In the genomic region with DNA sequence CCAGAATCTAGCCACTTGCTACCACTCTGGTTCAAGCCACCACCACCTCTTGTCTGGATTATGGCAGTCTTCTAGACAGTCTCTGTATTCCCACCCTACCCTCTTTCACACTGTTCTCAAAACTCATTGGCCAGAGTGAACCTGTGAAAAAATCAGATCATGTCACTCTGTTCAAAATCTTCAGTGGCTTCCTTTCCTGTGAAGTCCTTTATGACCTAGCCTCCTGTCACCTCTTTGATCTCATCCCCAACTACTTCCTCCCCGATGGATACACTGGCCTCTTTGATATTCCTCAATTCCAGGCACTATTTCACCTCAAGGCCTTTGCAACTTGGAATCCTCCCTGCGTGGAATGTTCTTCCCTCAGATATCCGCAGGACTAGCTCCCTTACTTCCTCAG, we compare ENCODE assay signal across 21 cellular contexts. TPM values are rescaled to one million over a fixed set of nuclear protein-coding genes. Genes with fewer than 3 reads are reported as not detected.
DNase-seq lines count a peak whose midpoint lies in the region; ATAC-seq, FAIRE-seq and TF ChIP-seq lines count a peak whose summit lies in the region.
"Had no signal": no experiment of that assay in that cellular context is flagged by ENCODE, and none has a peak within 500 bp of the region (broad histone marks: within the 10 kb centered on the region; RNA-seq: fewer than 3 reads in every experiment).

No MANE protein-coding gene starts in this region.

- H3K36me3 ChIP-seq in HepG2 (replicated peaks in 1 of 2; ENCODE audit: control insufficient read depth in 1 of 2, insufficient read depth in 2 of 2, low read length in 2 of 2) (no peaks in the 10 kb centered on the region), right lobe of liver (no peaks in the 10 kb centered on the region)
- H3K36me3 ChIP-seq: HAP-1, suprapubic skin had no signal

- H3K27ac ChIP-seq in HepG2 (ENCODE audit: extremely low read length, insufficient read depth, low read length), result no peak overlapping the region
- H3K27ac ChIP-seq in right lobe of liver, result no peak overlapping the region
- H3K27ac ChIP-seq: suprapubic skin had no signal

- H3K27me3 ChIP-seq in HepG2 (ENCODE audit: control insufficient read depth in 1 of 2, insufficient read depth in 2 of 2, low read length in 2 of 2), result no peaks in the 10 kb centered on the region; a peak in 1 of 5 replicates
- H3K27me3 ChIP-seq in right lobe of liver, result no peaks in the 10 kb centered on the region

- CTCF ChIA-PET in HepG2 (lab: Yijun Ruan, JAX; ENCODE audit: low intra/inter-chr PET ratio, low total read pairs), result no interaction called here

- H3K79me2 ChIP-seq in HepG2 (ENCODE audit: insufficient read depth, low read length), result no peaks in the 10 kb centered on the region

- H3K4me3 Mint-ChIP-seq in brain (peak overlapping the region; percentile 32 to 90 (median 70)), nephron (peak overlapping the region; percentile 56 to 81 (median 69))

- no peak overlapping the region for H3K4me2 ChIP-seq in HepG2 (ENCODE audit: low read depth, low read length)

- in situ Hi-C loops in HepG2 (cut with HindIII; ENCODE audit: extremely low pct_ligation_motif_present, low pct_unique_long_range_greater_than_20kb), result no loop called here

- H3K9ac ChIP-seq in HepG2 (ENCODE audit: insufficient read depth, low read depth, low read length), result no peak overlapping the region

- no peak for TF ChIP-seq POLR2A in HepG2 (IDR thresholded peaks at IDR 0.05; ENCODE audit: insufficient read depth in 1 of 2, low read depth in 2 of 2, low read length in 2 of 2)
- TF ChIP-seq POLR2A in right lobe of liver (IDR thresholded peaks at IDR 0.05), result no peak

- no peak for TF ChIP-seq RAD21 in HepG2 (CRISPR knock-in tag; IDR thresholded peaks at IDR 0.05)

- peaks cover 33% of the 10 kb centered on the region for H3K4me1 ChIP-seq in HepG2 (ENCODE audit: insufficient read depth, low read length)
- no peaks in the 10 kb centered on the region for H3K4me1 ChIP-seq in right lobe of liver

- H3K27ac Mint-ChIP-seq in brain (peak overlapping the region in 2 of 5 experiments; percentile 52 to 65), nephron (no peak overlapping the region)

- no peak overlapping the region for H2AFZ ChIP-seq in HepG2 (ENCODE audit: low read length)

- POLR2A ChIA-PET in HepG2 (lab: Yijun Ruan, JAX), result interaction anchor here (1.9 kb wide), 1 partner anchor 21 kb away, joined by 4 read pairs; the partner anchor contains the start of gene ANLN

- H3K27me3 Mint-ChIP-seq in brain, result peaks cover 6% of the 10 kb centered on the region
- H3K27me3 Mint-ChIP-seq in nephron (ENCODE audit: low read depth), result peaks cover 25% of the 10 kb centered on the region

- no peaks in the 10 kb centered on the region for H3K9me3 ChIP-seq in HepG2 (ENCODE audit: low read length)
- no peaks in the 10 kb centered on the region for H3K9me3 ChIP-seq in right lobe of liver
- H3K9me3 ChIP-seq: HAP-1, suprapubic skin had no signal

- FAIRE-seq in HepG2 (lab: Jason Lieb, UNC), result no peak
- FAIRE-seq: colon, endometrium, TTC549 had no signal

- peaks cover 0 to 3% (median 3%) of the 10 kb centered on the region in 5 experiments for H3K9me3 Mint-ChIP-seq in brain
- no peaks in the 10 kb centered on the region for H3K9me3 Mint-ChIP-seq in nephron

- TF ChIP-seq CTCF in HepG2 (CRISPR knock-in tag; IDR thresholded peaks at IDR 0.05) (no peak), right lobe of liver (IDR thresholded peaks at IDR 0.05) (no peak), brain (conservative IDR thresholded peaks at IDR 0.05) (no peak), nephron (IDR thresholded peaks at IDR 0.05; ENCODE audit: unreplicated experiment in 3 of 3) (no peak), foreskin fibroblast (IDR thresholded peaks at IDR 0.05; ENCODE audit: low read depth, low read length) (no peak)

- WGBS in HepG2 (ENCODE audit: low lambda C conversion rate), result 52% methylated on average over 3 of the region's 3 CpGs
- 75% methylated on average over 3 of the region's 3 CpGs for WGBS in right lobe of liver (ENCODE audit: insufficient coverage, low coverage, low lambda C conversion rate, missing lambda C conversion rate)

- DNase-seq in HepG2 (ENCODE audit: low spot score), result no peak
- no peak for DNase-seq in right lobe of liver
- DNase-seq in foreskin fibroblast, result no peak
- no peak for DNase-seq in DMS53 (lab: John Stamatoyannopoulos, UW)
- DNase-seq: activated CD4-positive, alpha-beta T cell treated with anti-CD3 and anti-CD28 coated beads for 48 hours; activated gamma-delta T cell treated with Interleukin-2 at 50 U/mL for 16 hours; head of caudate nucleus; NCI-H187 treated with DMSO at 0.1 percent for 48 hours; NCI-H2227 treated with DMSO at 0.1 percent for 48 hours; OCI-M1; right cardiac atrium; Right ventricle myocardium superior; SW 1271 had no signal

- peaks cover 7% of the 10 kb centered on the region for H3K36me3 Mint-ChIP-seq in brain
- H3K36me3 Mint-ChIP-seq in nephron (ENCODE audit: low read depth), result no peaks in the 10 kb centered on the region

- H3K4me3 ChIP-seq in HepG2 (replicated peaks in 1 of 3; ENCODE audit: insufficient read depth in 1 of 3, low read depth in 2 of 3, low read length in 3 of 3) (no peak overlapping the region), right lobe of liver (no peak overlapping the region), foreskin fibroblast (ENCODE audit: low read depth in 1 of 2, low read length in 2 of 2) (no peak overlapping the region)
- H3K4me3 ChIP-seq: HAP-1, suprapubic skin had no signal

- H3K4me1 Mint-ChIP-seq in brain (peaks cover 35% of the 10 kb centered on the region), nephron (no peaks in the 10 kb centered on the region)

- intact Hi-C loops in HepG2 (cut with micrococcal nuclease; ENCODE audit: unreplicated experiment) (no loop called here), right lobe of liver (cut with DNase I) (no loop called here)

- BruUV-seq in HepG2 (replicated peaks; lab: Mats Ljungman, UMichigan), result no TSS peak

- H4K20me1 ChIP-seq in HepG2 (ENCODE audit: insufficient read depth, low read length), result no peaks in the 10 kb centered on the region

- no peak for TF ChIP-seq EP300 in HepG2 (IDR thresholded peaks at IDR 0.05; ENCODE audit: low read depth in 2 of 2, low read length in 2 of 2)
- no peak for TF ChIP-seq EP300 in HepG2 (CRISPR knock-in tag; IDR thresholded peaks at IDR 0.05; ENCODE audit: borderline replicate concordance)

- ATAC-seq in HepG2 (no peak), right lobe of liver (no peak), GM21390 (IDR thresholded peaks at IDR 0.05; ENCODE audit: unreplicated experiment) (no peak)
- ATAC-seq: right cardiac atrium had no signal

TF ChIP-seq in HepG2, 621 proteins besides CTCF, POLR2A, EP300 and RAD21:
- TF ChIP-seq TCF7 (IDR thresholded peaks at IDR 0.05; ENCODE audit: low read depth), result 0 out of 2 replicates have a peak, but pooled peaks have one; percentile 14
- TF ChIP-seq MTF2 (CRISPR knock-in tag; IDR thresholded peaks at IDR 0.05; ENCODE audit: borderline replicate concordance), result no peak

RNA-seq across cellular contexts. Expression of gene ANLN, which starts 21.2 kb away (rescaled TPM):
- total RNA-seq in HepG2 (2016; rRNA removed; fragmentation: Illumina TruSeq; extraction: Trizol), result 38.8 and 72.0 TPM in 2 replicates
- total RNA-seq in HepG2 (2016; cell fraction: cytosol; rRNA removed; fragmentation: Illumina TruSeq; extraction: Trizol; ENCODE audit: low read depth), result 5.1 and 7.8 TPM in 2 replicates
- 37.7 and 68.7 TPM in 2 replicates for total RNA-seq in HepG2 (2016; cell fraction: insoluble cytoplasmic fraction; rRNA removed; fragmentation: Illumina TruSeq; extraction: Trizol)
- total RNA-seq in HepG2 (2016; cell fraction: membrane; rRNA removed; fragmentation: Illumina TruSeq; extraction: Trizol), result 16.4 and 19.9 TPM in 2 replicates
- total RNA-seq in HepG2 (2016; cell fraction: nucleus; rRNA removed; fragmentation: Illumina TruSeq; extraction: Trizol), result 96.5 and 107 TPM in 2 replicates
- polyA plus RNA-seq in HepG2 (2011; rRNA removed), result 13.3 and 20.0 TPM in 2 replicates
- polyA plus RNA-seq in HepG2 (2011; cell fraction: cytosol; rRNA removed), result 6.3 and 6.5 TPM in 2 replicates
- 32.3 and 39.3 TPM in 2 replicates for polyA plus RNA-seq in HepG2 (2011; cell fraction: nucleus; rRNA removed)
- 10.2 and 22.0 TPM in 2 replicates for polyA plus RNA-seq in HepG2 (2012)
- polyA plus RNA-seq in HepG2 (2016; cell fraction: cytosol; fragmentation: Illumina TruSeq; extraction: Trizol; ENCODE audit: low read depth), result 1.8 and 2.1 TPM in 2 replicates
- polyA plus RNA-seq in HepG2 (2016; cell fraction: insoluble cytoplasmic fraction; fragmentation: Illumina TruSeq; extraction: Trizol; ENCODE audit: low read depth), result 23.5 and 27.8 TPM in 2 replicates
- polyA plus RNA-seq in HepG2 (2016; cell fraction: membrane; fragmentation: Illumina TruSeq; extraction: Trizol; ENCODE audit: low read depth), result 4.8 and 5.6 TPM in 2 replicates
- 88.6 and 93.2 TPM in 2 replicates for polyA plus RNA-seq in HepG2 (2016; cell fraction: nucleus; fragmentation: Illumina TruSeq; extraction: Trizol; ENCODE audit: insufficient read depth, low read depth)
- polyA minus RNA-seq in HepG2 (2011; rRNA and poly(A)+ RNA removed; ENCODE audit: low replicate concordance), result 64.2 and 214 TPM in 2 replicates
- polyA minus RNA-seq in HepG2 (2011; cell fraction: cytosol; rRNA and poly(A)+ RNA removed), result 29.0 and 48.1 TPM in 2 replicates
- polyA minus RNA-seq in HepG2 (2011; cell fraction: nucleus; rRNA and poly(A)+ RNA removed), result 105 and 132 TPM in 2 replicates
- total RNA-seq in right lobe of liver, result 1 to 10 TPM in 4 of 6 experiments, under 1 TPM in 2; 0.44 to 7.8 (median 2.2) TPM
- polyA plus RNA-seq in brain (ENCODE audit: insufficient read depth, low read depth, low replicate concordance), result 29.6 TPM
